Comparison of ENCODE assay signal across 9 cellular contexts in genomic region chr2:215434447-215435260, GRCh38. TPM values are rescaled to one million over a fixed set of nuclear protein-coding genes. Genes with fewer than 3 reads are reported as not detected.
DNase-seq lines count a peak whose midpoint lies in the region; ATAC-seq and TF ChIP-seq lines count a peak whose summit lies in the region.
"Had no signal": no experiment of that assay in that cellular context is flagged by ENCODE, and none has a peak within 500 bp of the region (broad histone marks: within the 10 kb centered on the region; RNA-seq: fewer than 3 reads in every experiment).

No MANE protein-coding gene starts in this region.

- in situ Hi-C loops in G401 (cut with HindIII; ENCODE audit: low sequenced_read_pairs) = no loop called here

- peak overlapping the region; percentile 82 to 88 for H3K27ac ChIP-seq in ascending aorta
- peak overlapping the region; percentile 90 to 94 for H3K27ac ChIP-seq in thoracic aorta

- H3K9me3 Mint-ChIP-seq in activated CD4-positive, alpha-beta T cell treated with anti-CD3 and anti-CD28 coated beads, Interleukin-2, amount 10 ng/mL, durations not matched to agents 7 days and 5 days = no peaks in the 10 kb centered on the region

- CTCF ChIA-PET in activated CD4-positive, alpha-beta T cell treated with anti-CD3 and anti-CD28 coated beads, Interleukin-2, amount 10 ng/mL, durations not matched to agents 7 days and 5 days (lab: Charles Lee) = no interaction called here

- H3K36me3 ChIP-seq in ascending aorta = peaks cover 15 to 35% of the 10 kb centered on the region in 2 donors
- peaks cover 21% of the 10 kb centered on the region for H3K36me3 ChIP-seq in thoracic aorta

- H3K4me1 ChIP-seq in ascending aorta (peaks cover 7 to 25% of the 10 kb centered on the region in 2 donors), thoracic aorta (ENCODE audit: control insufficient read depth in 1 of 2, low read depth in 2 of 2) (peaks cover 19 to 52% of the 10 kb centered on the region in 2 donors)

- no peak for ATAC-seq in thoracic aorta (ENCODE audit: insufficient number of reproducible peaks, low FRiP score, low read depth)
- no peak for ATAC-seq in HG03039 (IDR thresholded peaks at IDR 0.05; ENCODE audit: unreplicated experiment)

- H3K4me3 ChIP-seq in ascending aorta = peak overlapping the region; percentile 80
- peak overlapping the region; percentile 79 for H3K4me3 ChIP-seq in thoracic aorta

- intact Hi-C loops in ascending aorta (cut with DNase I) = loop anchor here (2.0 to 5.0 kb wide), 4 partner anchors 24 to 483 kb away; no protein-coding TSS in a partner anchor

- no peaks in the 10 kb centered on the region for H3K27me3 ChIP-seq in ascending aorta
- no peaks in the 10 kb centered on the region for H3K27me3 ChIP-seq in thoracic aorta (replicated peaks; ENCODE audit: insufficient read depth)

- TF ChIP-seq CTCF in ascending aorta (IDR thresholded peaks at IDR 0.05) (no peak), thoracic aorta (IDR thresholded peaks at IDR 0.05) (no peak)

- H3K4me3 Mint-ChIP-seq in activated CD4-positive, alpha-beta T cell treated with anti-CD3 and anti-CD28 coated beads, Interleukin-2, amount 10 ng/mL, durations not matched to agents 7 days and 5 days = peak overlapping the region; percentile 59

- no peak overlapping the region for H3K27ac Mint-ChIP-seq in activated CD4-positive, alpha-beta T cell treated with anti-CD3 and anti-CD28 coated beads, Interleukin-2, amount 10 ng/mL, durations not matched to agents 7 days and 5 days

- no peaks in the 10 kb centered on the region for H3K9me3 ChIP-seq in ascending aorta
- H3K9me3 ChIP-seq in thoracic aorta = no peaks in the 10 kb centered on the region

- H3K4me1 Mint-ChIP-seq in activated CD4-positive, alpha-beta T cell treated with anti-CD3 and anti-CD28 coated beads, Interleukin-2, amount 10 ng/mL, durations not matched to agents 7 days and 5 days = peaks cover 22% of the 10 kb centered on the region

- no peak for DNase-seq in activated CD4-positive, alpha-beta T cell treated with anti-CD3 and anti-CD28 coated beads, Interleukin-2, amount 10 ng/mL, durations not matched to agents 7 days and 5 days
- DNase-seq in activated CD4-positive, alpha-beta T cell treated with anti-CD3 and anti-CD28 coated beads, Interleukin-2, amount 50 U/mL, for 48 hours = no peak
- DNase-seq in ascending aorta (ENCODE audit: low spot score in 2 of 2) (no peak), kidney tubule cell (ENCODE audit: low spot score) (peak; percentile 21), thoracic aorta (ENCODE audit: low spot score) (no peak), HPDE6-E6E7 (ENCODE audit: extremely low spot score) (no peak), G401 (ENCODE audit: low spot score) (no peak)
- DNase-seq: occipital lobe had no signal

- H3K27me3 Mint-ChIP-seq in activated CD4-positive, alpha-beta T cell treated with anti-CD3 and anti-CD28 coated beads, Interleukin-2, amount 10 ng/mL, durations not matched to agents 7 days and 5 days = peaks cover 79% of the 10 kb centered on the region

- H3K36me3 Mint-ChIP-seq in activated CD4-positive, alpha-beta T cell treated with anti-CD3 and anti-CD28 coated beads, Interleukin-2, amount 10 ng/mL, durations not matched to agents 7 days and 5 days (ENCODE audit: low read depth) = no peaks in the 10 kb centered on the region

- POLR2A ChIA-PET in activated CD4-positive, alpha-beta T cell treated with anti-CD3 and anti-CD28 coated beads, Interleukin-2, amount 10 ng/mL, durations not matched to agents 7 days and 5 days (lab: Charles Lee) = no interaction called here

RNA-seq across cellular contexts. Expression of gene FN1, which starts 1.2 kb away (rescaled TPM):
- total RNA-seq in activated CD4-positive, alpha-beta T cell treated with anti-CD3 and anti-CD28 coated beads, Interleukin-2, amount 10 ng/mL, durations not matched to agents 7 days and 5 days = under 1 TPM; 0.44 to 0.60 TPM
- 5,098 TPM for total RNA-seq in ascending aorta
- total RNA-seq in thoracic aorta = 1,000 to 10,000 TPM; 6,415 to 8,882 TPM
- total RNA-seq in G401 (2014; rRNA removed; shearing (Covaris generic)) = 0.27 and 0.86 TPM in 2 replicates

Comparison
In these comparisons a context has a peak if more than half of its experiments do, and no peak if none do; other contexts are left out.
1. RNA of gene FN1, which starts 1.2 kb away (total RNA-seq): 6,415 to 8,882 TPM in thoracic aorta and 5,098 TPM in ascending aorta (single experiment); 0.44 to 0.60 TPM in activated CD4-positive, alpha-beta T cell treated with anti-CD3 and anti-CD28 coated beads, Interleukin-2, amount 10 ng/mL, durations not matched to agents 7 days and 5 days and 0.27 to 0.86 TPM in G401; every median in the first group is over 1,000 times any median in the second.